In the genomic region with DNA sequence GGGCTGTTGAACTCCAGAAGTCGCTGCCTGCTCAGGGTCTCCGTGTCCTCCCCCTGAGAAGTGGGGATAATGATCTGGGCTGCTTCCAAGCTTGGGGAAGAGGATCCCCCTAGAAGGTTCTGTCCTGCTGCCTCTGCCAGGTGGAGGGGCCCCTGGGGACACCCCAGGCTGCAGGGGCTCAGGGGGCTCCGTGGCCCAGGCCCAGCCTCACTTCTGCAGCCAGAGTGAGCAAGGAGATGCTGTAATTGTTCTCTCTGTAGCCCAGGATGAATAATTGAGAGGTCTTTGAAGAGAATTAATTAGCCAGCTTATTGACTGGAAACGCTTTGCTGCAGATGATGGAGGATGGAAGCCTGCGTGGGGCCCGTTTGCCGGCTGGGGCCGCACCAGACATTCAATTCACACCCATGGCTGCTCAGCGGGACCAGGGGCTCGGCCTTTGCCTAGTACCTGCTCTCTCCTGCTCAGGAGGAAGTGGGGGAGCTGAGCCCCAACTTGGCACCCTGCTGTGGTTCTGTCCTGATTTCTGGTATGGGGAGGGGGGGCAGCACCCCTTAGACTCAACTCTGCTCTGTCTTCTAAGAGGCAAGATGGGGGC, we compare ENCODE assay signal across 18 cellular contexts. TPM values are rescaled to one million over a fixed set of nuclear protein-coding genes. Genes with fewer than 3 reads are reported as not detected.
DNase-seq lines count a peak whose midpoint lies in the region; ATAC-seq and TF ChIP-seq lines count a peak whose summit lies in the region.
"Had no signal": no experiment of that assay in that cellular context is flagged by ENCODE, and none has a peak within 500 bp of the region (broad histone marks: within the 10 kb centered on the region; RNA-seq: fewer than 3 reads in every experiment).

No MANE protein-coding gene starts in this region.

- H2BK5ac ChIP-seq in H9 (ENCODE audit: insufficient read length, low read length) = no peak overlapping the region
- H2BK5ac ChIP-seq in neuronal stem cell (ENCODE audit: low read length) = peak overlapping the region; percentile 93

- BruUV-seq in A673 (replicated peaks; lab: Mats Ljungman, UMichigan) = no TSS peak

- peak overlapping the region in 1 of 3 experiments; percentile 84; a peak in 1 of 7 replicates for H3K27ac Mint-ChIP-seq in H9
- no peak overlapping the region for H3K27ac Mint-ChIP-seq in glutamatergic neuron (ENCODE audit: unreplicated experiment)
- no peak overlapping the region for H3K27ac Mint-ChIP-seq in CD14-positive monocyte

- H3K79me1 ChIP-seq in H9 (ENCODE audit: insufficient read depth, low read depth, low read length, poor library complexity, severe bottlenecking) (no peaks in the 10 kb centered on the region), neuronal stem cell (ENCODE audit: low read depth, low read length) (peaks cover 2% of the 10 kb centered on the region)

- H3K18ac ChIP-seq in H9 (ENCODE audit: insufficient read length, low read depth, low read length) (peak overlapping the region; percentile 1), neuronal stem cell (ENCODE audit: low read length) (peak overlapping the region; percentile 99)

- H3K4me1 Mint-ChIP-seq in H9 = peaks cover 47 to 62% of the 10 kb centered on the region in 2 experiments
- peaks cover 7% of the 10 kb centered on the region for H3K4me1 Mint-ChIP-seq in glutamatergic neuron (ENCODE audit: low read depth, unreplicated experiment)
- peaks cover 14% of the 10 kb centered on the region for H3K4me1 Mint-ChIP-seq in CD14-positive monocyte

- no peaks in the 10 kb centered on the region for H4K20me1 ChIP-seq in H9 (ENCODE audit: control insufficient read depth, insufficient read depth, insufficient read length)

- no peaks in the 10 kb centered on the region; the same call in 1 of the 2 replicates for H3K27me3 ChIP-seq in H9 (ENCODE audit: insufficient read depth, low read length)
- H3K27me3 ChIP-seq in neuronal stem cell (ENCODE audit: control insufficient read depth in 3 of 3, insufficient read depth in 3 of 3, low read depth in 1 of 3, low read length in 3 of 3) = no peaks in the 10 kb centered on the region
- H3K27me3 ChIP-seq in A673 (replicated peaks; ENCODE audit: insufficient read depth, low read depth, low read length, poor library complexity) = no peaks in the 10 kb centered on the region

- H3K4me1 ChIP-seq in H9 (ENCODE audit: insufficient read depth, low read length) (peaks cover 4% of the 10 kb centered on the region; the same call in 1 of the 2 replicates), neuronal stem cell (ENCODE audit: control insufficient read depth in 2 of 2, insufficient read depth in 1 of 2, low read depth in 1 of 2, low read length in 2 of 2) (peaks cover 37 to 61% of the 10 kb centered on the region in 2 donors), A673 (ENCODE audit: insufficient read depth, low read length, poor library complexity, severe bottlenecking) (peaks cover 31% of the 10 kb centered on the region)

- H3K9me3 Mint-ChIP-seq in H9 (peaks cover 0 to 4% of the 10 kb centered on the region in 2 experiments; a peak in 1 of 5 replicates), glutamatergic neuron (ENCODE audit: unreplicated experiment) (peaks cover 4% of the 10 kb centered on the region), CD14-positive monocyte (peaks cover 0 to 2% (median 0%) of the 10 kb centered on the region in 7 donors)

- intact Hi-C loops in CD14-positive monocyte (cut with micrococcal nuclease) = no loop called here
- intact Hi-C loops in A673 (cut with micrococcal nuclease; ENCODE audit: unreplicated experiment) = no loop called here

- CTCF ChIA-PET in A673 (lab: Charles Lee) = no interaction called here

- POLR2A ChIA-PET in A673 (lab: Charles Lee; ENCODE audit: low non-redundant PET) = no interaction called here

- H3K36me3 Mint-ChIP-seq in H9 (ENCODE audit: insufficient read depth in 1 of 3, low read depth in 3 of 3) (no peaks in the 10 kb centered on the region), glutamatergic neuron (ENCODE audit: unreplicated experiment) (no peaks in the 10 kb centered on the region), CD14-positive monocyte (peaks cover 0 to 3% of the 10 kb centered on the region in 2 donors)

- no peak overlapping the region for H2BK20ac ChIP-seq in H9 (ENCODE audit: low read depth, low read length, poor library complexity, severe bottlenecking)

- no peak for ATAC-seq in GM18868 (IDR thresholded peaks at IDR 0.05; ENCODE audit: unreplicated experiment)
- ATAC-seq: HCT116 had no signal

- H3K9ac ChIP-seq in H9 (ENCODE audit: extremely low read depth, insufficient read length, low read length) = no peak overlapping the region
- H3K9ac ChIP-seq in neuronal stem cell (ENCODE audit: low read depth, low read length, poor library complexity) = peak overlapping the region; percentile 73

- DNase-seq in H9 = peak; percentile 42
- peak; percentile 1 for DNase-seq in NCI-H1417 treated with DMSO at 0.1 percent for 48 hours (lab: John Stamatoyannopoulos, UW)
- no peak for DNase-seq in glutamatergic neuron
- DNase-seq in neuronal stem cell (ENCODE audit: low spot score) = no peak
- DNase-seq in NCI-H774 (lab: John Stamatoyannopoulos, UW) = no peak
- no peak for DNase-seq in CD14-positive monocyte (ENCODE audit: low spot score)
- no peak for DNase-seq in A673 (ENCODE audit: low spot score)
- DNase-seq: activated CD4-positive, alpha-beta T cell treated with anti-CD3 and anti-CD28 coated beads for 48 hours; foreskin fibroblast; Kasumi-1; NCI-H1092; posterior cingulate gyrus had no signal

- H3K4me2 ChIP-seq in H9 (ENCODE audit: insufficient read depth, insufficient read length, low read length) (no peak overlapping the region), neuronal stem cell (ENCODE audit: insufficient read depth, low read length, poor library complexity, severe bottlenecking) (peak overlapping the region; percentile 37)

- H4K91ac ChIP-seq in H9 (ENCODE audit: insufficient read length, low read depth, low read length) = no peak overlapping the region
- peak overlapping the region; percentile 92 for H4K91ac ChIP-seq in neuronal stem cell (ENCODE audit: low read depth, low read length, poor library complexity)

- H3K4me3 ChIP-seq in neuronal stem cell (ENCODE audit: low read length in 2 of 2) (peak overlapping the region in 1 of 2 donors; percentile 58), A673 (ENCODE audit: low read depth, low read length, poor library complexity, severe bottlenecking) (no peak overlapping the region)

- peak overlapping the region in 1 of 2 experiments; percentile 40; a peak in 2 of 5 replicates for H3K4me3 Mint-ChIP-seq in H9
- peak overlapping the region; percentile 15 for H3K4me3 Mint-ChIP-seq in glutamatergic neuron (ENCODE audit: unreplicated experiment)
- no peak overlapping the region for H3K4me3 Mint-ChIP-seq in CD14-positive monocyte

- no peak for TF ChIP-seq CTCF in H9 (conservative IDR thresholded peaks at IDR 0.05)
- no peak for TF ChIP-seq CTCF in glutamatergic neuron (IDR thresholded peaks at IDR 0.05; ENCODE audit: partially characterized antibody, unreplicated experiment)
- TF ChIP-seq CTCF in CD14-positive monocyte (IDR thresholded peaks at IDR 0.05) = no peak
- TF ChIP-seq CTCF in A673 (conservative IDR thresholded peaks at IDR 0.05; ENCODE audit: low read depth, low read length) = no peak

- H3T11ph ChIP-seq in H9 (ENCODE audit: low read length) = no peak overlapping the region

- no peak overlapping the region for H2BK120ac ChIP-seq in H9 (ENCODE audit: low read depth, low read length, poor library complexity, severe bottlenecking)
- peak overlapping the region; percentile 100 for H2BK120ac ChIP-seq in neuronal stem cell (ENCODE audit: low read depth, low read length)

- H2BK12ac ChIP-seq in H9 (ENCODE audit: insufficient read length, low read depth, low read length) (no peak overlapping the region), neuronal stem cell (ENCODE audit: low read length) (peak overlapping the region; percentile 95)

- H2AK5ac ChIP-seq in H9 (ENCODE audit: insufficient read length, low read length) = no peak overlapping the region
- H2AK5ac ChIP-seq in neuronal stem cell (ENCODE audit: low read depth, low read length) = peak overlapping the region; percentile 95

- no peak overlapping the region for H3K4ac ChIP-seq in H9 (ENCODE audit: low read depth, low read length)
- no peak overlapping the region for H3K4ac ChIP-seq in neuronal stem cell (ENCODE audit: low read length)

- no peak overlapping the region for H3K56ac ChIP-seq in H9 (ENCODE audit: insufficient read length, low read depth, low read length)

- no peak overlapping the region; the same call in 1 of the 2 replicates for H3K14ac ChIP-seq in H9 (ENCODE audit: insufficient read depth, low read length)
- no peak overlapping the region for H3K14ac ChIP-seq in neuronal stem cell (ENCODE audit: low read length)

- H2BK15ac ChIP-seq in H9 (ENCODE audit: low read depth, low read length) (no peak overlapping the region), neuronal stem cell (ENCODE audit: low read length) (peak overlapping the region; percentile 90)

- H3K23me2 ChIP-seq in H9 (ENCODE audit: insufficient read length, low read depth, low read length, poor library complexity, severe bottlenecking) = peaks cover 4% of the 10 kb centered on the region

- H3K23ac ChIP-seq in H9 (ENCODE audit: insufficient read length, low read depth, low read length) = no peak overlapping the region
- H3K23ac ChIP-seq in neuronal stem cell (ENCODE audit: low read depth, low read length, poor library complexity) = peak overlapping the region; percentile 87

- H2AFZ ChIP-seq in H9 (ENCODE audit: low read length) (no peak overlapping the region), neuronal stem cell (ENCODE audit: low read length) (peak overlapping the region; percentile 72)

- H3K9me3 ChIP-seq in H9 (ENCODE audit: control insufficient read depth, low read depth, low read length) (no peaks in the 10 kb centered on the region), neuronal stem cell (replicated peaks in 1 of 2; ENCODE audit: control insufficient read depth in 2 of 2, insufficient read depth in 1 of 2, low read depth in 1 of 2, low read length in 2 of 2) (no peaks in the 10 kb centered on the region), A673 (ENCODE audit: low read depth, low read length, poor library complexity, severe bottlenecking) (no peaks in the 10 kb centered on the region)

- H4K8ac ChIP-seq in H9 (replicated peaks; ENCODE audit: insufficient read length, low read depth, low read length) = no peak overlapping the region
- peak overlapping the region; percentile 93 for H4K8ac ChIP-seq in neuronal stem cell (ENCODE audit: low read depth, low read length)

- no peak overlapping the region for H4K5ac ChIP-seq in H9 (ENCODE audit: insufficient read length, low read depth, low read length)

- WGBS in H9 (ENCODE audit: extremely low coverage, insufficient read length, low lambda C conversion rate) = no CpG with 5 or more reads among the region's 10 CpGs
- no CpG with 5 or more reads among the region's 10 CpGs for WGBS in neuronal stem cell (ENCODE audit: extremely low coverage in 2 of 2, insufficient read length in 2 of 2, insufficient replicate concordance in 1 of 2), 2 donors

- H3K27me3 Mint-ChIP-seq in H9 (ENCODE audit: low read depth) = peaks cover 14% of the 10 kb centered on the region
- H3K27me3 Mint-ChIP-seq in glutamatergic neuron (ENCODE audit: unreplicated experiment) = no peaks in the 10 kb centered on the region
- peaks cover 9 to 31% (median 14%) of the 10 kb centered on the region in 3 donors for H3K27me3 Mint-ChIP-seq in CD14-positive monocyte (ENCODE audit: low read depth in 3 of 3)

- H3K36me3 ChIP-seq in neuronal stem cell (replicated peaks in 1 of 2; ENCODE audit: control insufficient read depth in 2 of 2, insufficient read depth in 2 of 2, low read length in 2 of 2) = peaks cover 0 to 8% of the 10 kb centered on the region in 2 donors
- no peaks in the 10 kb centered on the region for H3K36me3 ChIP-seq in A673 (ENCODE audit: insufficient read depth, low read length, poor library complexity, severe bottlenecking)

- H3K27ac ChIP-seq in H9 (ENCODE audit: insufficient read length, low read depth, low read length) (no peak overlapping the region), neuronal stem cell (replicated peaks; ENCODE audit: low read length) (no peak overlapping the region), A673 (ENCODE audit: low read depth, low read length, poor library complexity, severe bottlenecking) (no peak overlapping the region)

- no peaks in the 10 kb centered on the region for H3K79me2 ChIP-seq in H9 (ENCODE audit: insufficient read depth, low read length)

RNA-seq across cellular contexts. Expression of a gene that starts 38.6 kb away (rescaled TPM):
- total RNA-seq in H9 (2021) = 0.13 and 0.28 TPM in 2 replicates
- total RNA-seq in glutamatergic neuron (ENCODE audit: unreplicated experiment) = not detected
- not detected for polyA plus RNA-seq in neuronal stem cell (2013, experiment 1 of 2)
- not detected for polyA plus RNA-seq in neuronal stem cell (2013, experiment 2 of 2)
- polyA plus RNA-seq in CD14-positive monocyte = not detected
- total RNA-seq in A673 (2021) = not detected in 2 replicates
- total RNA-seq: aorta, mucosa of gallbladder, temporal lobe had no signal
- polyA plus RNA-seq: aorta, BJ had no signal

RNA-seq across cellular contexts. Expression of a gene that starts 55.9 kb away (rescaled TPM):
- 97.8 and 104 TPM in 2 replicates for total RNA-seq in H9 (2021)
- total RNA-seq in glutamatergic neuron (ENCODE audit: unreplicated experiment) = 14.5 TPM
- polyA plus RNA-seq in neuronal stem cell (2013, experiment 1 of 2) = 118 TPM
- polyA plus RNA-seq in neuronal stem cell (2013, experiment 2 of 2) = 125 TPM
- polyA plus RNA-seq in CD14-positive monocyte = not detected
- total RNA-seq in A673 (2021) = 158 and 160 TPM in 2 replicates

Comparison
In these comparisons a context has a peak if more than half of its experiments do, and no peak if none do; other contexts are left out.
1. DNase-seq: peak in H9 (single experiment) and NCI-H1417 treated with DMSO at 0.1 percent for 48 hours (single experiment); none in glutamatergic neuron (single experiment), neuronal stem cell (single experiment), NCI-H774 (single experiment), CD14-positive monocyte (single experiment) and A673 (single experiment).